In genomic region chr10:71308244-71308643, GRCh38 we compare ENCODE assay signal across 1 cellular context.
TF ChIP-seq lines count a peak whose summit lies in the region.

No MANE protein-coding gene starts in this region.

TF ChIP-seq in HepG2, 621 proteins besides CTCF, POLR2A, EP300 and RAD21:
- TF ChIP-seq, protein P1, sequence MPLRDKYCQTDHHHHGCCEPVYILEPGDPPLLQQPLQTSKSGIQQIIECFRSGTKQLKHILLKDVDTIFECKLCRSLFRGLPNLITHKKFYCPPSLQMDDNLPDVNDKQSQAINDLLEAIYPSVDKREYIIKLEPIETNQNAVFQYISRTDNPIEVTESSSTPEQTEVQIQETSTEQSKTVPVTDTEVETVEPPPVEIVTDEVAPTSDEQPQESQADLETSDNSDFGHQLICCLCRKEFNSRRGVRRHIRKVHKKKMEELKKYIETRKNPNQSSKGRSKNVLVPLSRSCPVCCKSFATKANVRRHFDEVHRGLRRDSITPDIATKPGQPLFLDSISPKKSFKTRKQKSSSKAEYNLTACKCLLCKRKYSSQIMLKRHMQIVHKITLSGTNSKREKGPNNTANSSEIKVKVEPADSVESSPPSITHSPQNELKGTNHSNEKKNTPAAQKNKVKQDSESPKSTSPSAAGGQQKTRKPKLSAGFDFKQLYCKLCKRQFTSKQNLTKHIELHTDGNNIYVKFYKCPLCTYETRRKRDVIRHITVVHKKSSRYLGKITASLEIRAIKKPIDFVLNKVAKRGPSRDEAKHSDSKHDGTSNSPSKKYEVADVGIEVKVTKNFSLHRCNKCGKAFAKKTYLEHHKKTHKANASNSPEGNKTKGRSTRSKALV (CRISPR knock-in tag; IDR thresholded peaks at IDR 0.05), result no peak
- TF ChIP-seq ZNF496 (CRISPR knock-in tag; IDR thresholded peaks at IDR 0.05; ENCODE audit: insufficient replicate concordance) (no peak), MTF1 (CRISPR knock-in tag; IDR thresholded peaks at IDR 0.05) (no peak), EEA1 (CRISPR knock-in tag; IDR thresholded peaks at IDR 0.05; ENCODE audit: borderline replicate concordance) (no peak), SRSF1 (optimal IDR thresholded peaks at IDR 0.05; ENCODE audit: low read depth, low read length) (no peak), SUZ12 (IDR thresholded peaks at IDR 0.05; ENCODE audit: low read depth, low read length) (no peak), SALL2 (CRISPR knock-in tag; IDR thresholded peaks at IDR 0.05) (no peak), ZFAT (CRISPR knock-in tag; conservative IDR thresholded peaks at IDR 0.05) (no peak), CBX2 (IDR thresholded peaks at IDR 0.05; ENCODE audit: low read depth, low read length) (no peak), CBX2 (CRISPR knock-in tag; IDR thresholded peaks at IDR 0.05; ENCODE audit: low read depth) (no peak), RBFOX2 (IDR thresholded peaks at IDR 0.05; ENCODE audit: low read depth, low read length) (no peak), ZSCAN31 (CRISPR knock-in tag; IDR thresholded peaks at IDR 0.05; ENCODE audit: low read depth) (no peak), TSC22D2 (CRISPR knock-in tag; IDR thresholded peaks at IDR 0.05; ENCODE audit: borderline replicate concordance) (no peak), MTF2 (CRISPR knock-in tag; IDR thresholded peaks at IDR 0.05; ENCODE audit: borderline replicate concordance) (no peak), REL (CRISPR knock-in tag; conservative IDR thresholded peaks at IDR 0.05) (no peak), BORCS8-MEF2B (CRISPR knock-in tag; IDR thresholded peaks at IDR 0.05) (no peak), ZNF724P (CRISPR knock-in tag; IDR thresholded peaks at IDR 0.05; ENCODE audit: borderline replicate concordance) (no peak)
- TF ChIP-seq, protein P2, sequence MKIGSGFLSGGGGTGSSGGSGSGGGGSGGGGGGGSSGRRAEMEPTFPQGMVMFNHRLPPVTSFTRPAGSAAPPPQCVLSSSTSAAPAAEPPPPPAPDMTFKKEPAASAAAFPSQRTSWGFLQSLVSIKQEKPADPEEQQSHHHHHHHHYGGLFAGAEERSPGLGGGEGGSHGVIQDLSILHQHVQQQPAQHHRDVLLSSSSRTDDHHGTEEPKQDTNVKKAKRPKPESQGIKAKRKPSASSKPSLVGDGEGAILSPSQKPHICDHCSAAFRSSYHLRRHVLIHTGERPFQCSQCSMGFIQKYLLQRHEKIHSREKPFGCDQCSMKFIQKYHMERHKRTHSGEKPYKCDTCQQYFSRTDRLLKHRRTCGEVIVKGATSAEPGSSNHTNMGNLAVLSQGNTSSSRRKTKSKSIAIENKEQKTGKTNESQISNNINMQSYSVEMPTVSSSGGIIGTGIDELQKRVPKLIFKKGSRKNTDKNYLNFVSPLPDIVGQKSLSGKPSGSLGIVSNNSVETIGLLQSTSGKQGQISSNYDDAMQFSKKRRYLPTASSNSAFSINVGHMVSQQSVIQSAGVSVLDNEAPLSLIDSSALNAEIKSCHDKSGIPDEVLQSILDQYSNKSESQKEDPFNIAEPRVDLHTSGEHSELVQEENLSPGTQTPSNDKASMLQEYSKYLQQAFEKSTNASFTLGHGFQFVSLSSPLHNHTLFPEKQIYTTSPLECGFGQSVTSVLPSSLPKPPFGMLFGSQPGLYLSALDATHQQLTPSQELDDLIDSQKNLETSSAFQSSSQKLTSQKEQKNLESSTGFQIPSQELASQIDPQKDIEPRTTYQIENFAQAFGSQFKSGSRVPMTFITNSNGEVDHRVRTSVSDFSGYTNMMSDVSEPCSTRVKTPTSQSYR (CRISPR knock-in tag; IDR thresholded peaks at IDR 0.05; ENCODE audit: borderline replicate concordance), result no peak
- TF ChIP-seq, protein P3, sequence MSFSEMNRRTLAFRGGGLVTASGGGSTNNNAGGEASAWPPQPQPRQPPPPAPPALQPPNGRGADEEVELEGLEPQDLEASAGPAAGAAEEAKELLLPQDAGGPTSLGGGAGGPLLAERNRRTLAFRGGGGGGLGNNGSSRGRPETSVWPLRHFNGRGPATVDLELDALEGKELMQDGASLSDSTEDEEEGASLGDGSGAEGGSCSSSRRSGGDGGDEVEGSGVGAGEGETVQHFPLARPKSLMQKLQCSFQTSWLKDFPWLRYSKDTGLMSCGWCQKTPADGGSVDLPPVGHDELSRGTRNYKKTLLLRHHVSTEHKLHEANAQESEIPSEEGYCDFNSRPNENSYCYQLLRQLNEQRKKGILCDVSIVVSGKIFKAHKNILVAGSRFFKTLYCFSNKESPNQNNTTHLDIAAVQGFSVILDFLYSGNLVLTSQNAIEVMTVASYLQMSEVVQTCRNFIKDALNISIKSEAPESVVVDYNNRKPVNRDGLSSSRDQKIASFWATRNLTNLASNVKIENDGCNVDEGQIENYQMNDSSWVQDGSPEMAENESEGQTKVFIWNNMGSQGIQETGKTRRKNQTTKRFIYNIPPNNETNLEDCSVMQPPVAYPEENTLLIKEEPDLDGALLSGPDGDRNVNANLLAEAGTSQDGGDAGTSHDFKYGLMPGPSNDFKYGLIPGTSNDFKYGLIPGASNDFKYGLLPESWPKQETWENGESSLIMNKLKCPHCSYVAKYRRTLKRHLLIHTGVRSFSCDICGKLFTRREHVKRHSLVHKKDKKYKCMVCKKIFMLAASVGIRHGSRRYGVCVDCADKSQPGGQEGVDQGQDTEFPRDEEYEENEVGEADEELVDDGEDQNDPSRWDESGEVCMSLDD (CRISPR knock-in tag; IDR thresholded peaks at IDR 0.05; ENCODE audit: borderline replicate concordance), result no peak
TF ChIP-seq in HepG2: peak in this region for 0.
